15 cellular contexts compared by ENCODE assay signal in genomic region chr16:78957328-78958100, GRCh38.
DNase-seq lines count a peak whose midpoint lies in the region; ATAC-seq, FAIRE-seq and TF ChIP-seq lines count a peak whose summit lies in the region.
"Had no signal": no experiment of that assay in that cellular context is flagged by ENCODE, and none has a peak within 500 bp of the region (broad histone marks: within the 10 kb centered on the region; RNA-seq: fewer than 3 reads in every experiment).

No MANE protein-coding gene starts in this region.

- no peak overlapping the region; the same call in 1 of the 2 replicates for H2AFZ ChIP-seq in PC-9

- H3K36me3 ChIP-seq in PC-9 (ENCODE audit: low read depth) (no peaks in the 10 kb centered on the region), bronchial epithelial cell (ENCODE audit: control insufficient read depth, insufficient read depth, low read length) (no peaks in the 10 kb centered on the region), left lung (no peaks in the 10 kb centered on the region), transverse colon (no peaks in the 10 kb centered on the region)
- H3K36me3 ChIP-seq: BLaER1 had no signal

- DNase-seq in PC-9 (peak; percentile 24 to 64), bronchial epithelial cell (ENCODE audit: low read depth) (peak; percentile 27), kidney tubule cell (ENCODE audit: low spot score) (no peak), left lung (no peak), NCI-H2081 treated with DMSO at 0.1 percent for 48 hours (lab: John Stamatoyannopoulos, UW) (no peak), transverse colon (no peak)
- DNase-seq in stimulated activated CD4-positive, alpha-beta T cell treated with anti-CD3 and anti-CD28 coated beads, Interleukin-12 subunit alpha, Interleukin-12 subunit beta, amount 100 ng/mL, for 4 hours, result peak; percentile 8
- DNase-seq: cortex of kidney, midbrain, NCI-H146, SW 1271 had no signal

- no peak for FAIRE-seq in bronchial epithelial cell (lab: Jason Lieb, UNC)
- FAIRE-seq: GM12892 had no signal

- H3K9me2 ChIP-seq in PC-9 (ENCODE audit: insufficient read depth), result no peaks in the 10 kb centered on the region

- TF ChIP-seq POLR2A in transverse colon (IDR thresholded peaks at IDR 0.05), result no peak

- POLR2A ChIA-PET in PC-9 (lab: Charles Lee; ENCODE audit: unreplicated experiment), result no interaction called here

- TF ChIP-seq EP300 in transverse colon (IDR thresholded peaks at IDR 0.05; ENCODE audit: low read depth), result no peak

- WGBS in transverse colon (ENCODE audit: low coverage in 1 of 2), 2 donors, result 72 to 92% methylated on average over 5 to 15 of the region's 15 CpGs

- no peaks in the 10 kb centered on the region for H4K20me1 ChIP-seq in PC-9 (ENCODE audit: insufficient read depth)
- H4K20me1 ChIP-seq: BLaER1 had no signal

- no peaks in the 10 kb centered on the region for H3K9me3 ChIP-seq in PC-9 (ENCODE audit: insufficient read depth, low read depth)
- H3K9me3 ChIP-seq in left lung, result no peaks in the 10 kb centered on the region
- no peaks in the 10 kb centered on the region for H3K9me3 ChIP-seq in transverse colon
- H3K9me3 ChIP-seq: BLaER1 had no signal

- TF ChIP-seq CTCF in PC-9 (conservative IDR thresholded peaks at IDR 0.05) (no peak), bronchial epithelial cell (IDR thresholded peaks at IDR 0.05; ENCODE audit: insufficient read depth, low read length, severe bottlenecking) (no peak), left lung (IDR thresholded peaks at IDR 0.05) (no peak), transverse colon (IDR thresholded peaks at IDR 0.05) (no peak)

- H3K27me3 ChIP-seq in PC-9 (ENCODE audit: insufficient read depth, low read depth) (no peaks in the 10 kb centered on the region), bronchial epithelial cell (ENCODE audit: control insufficient read depth, insufficient read depth, low read length) (no peaks in the 10 kb centered on the region), left lung (no peaks in the 10 kb centered on the region), transverse colon (no peaks in the 10 kb centered on the region)
- H3K27me3 ChIP-seq: BLaER1 had no signal

- CTCF ChIA-PET in PC-9 (lab: Charles Lee), result no interaction called here

- H3K27ac ChIP-seq in PC-9 (peak overlapping the region; percentile 35), left lung (no peak overlapping the region), transverse colon (no peak overlapping the region)
- H3K27ac ChIP-seq: BLaER1, KMS-11 had no signal

- H3K4me3 ChIP-seq in PC-9, result peak overlapping the region; percentile 17; the same call in 1 of the 2 replicates
- no peak overlapping the region for H3K4me3 ChIP-seq in bronchial epithelial cell (ENCODE audit: low read depth, low read length)
- no peak overlapping the region for H3K4me3 ChIP-seq in left lung
- H3K4me3 ChIP-seq in transverse colon, result no peak overlapping the region
- H3K4me3 ChIP-seq: BLaER1 had no signal

- in situ Hi-C loops in transverse colon (cut with MboI; ENCODE audit: low pct_ligation_motif_present in 1 of 4, low pct_unique_long_range_greater_than_20kb in 1 of 4, low sequenced_read_pairs in 3 of 4), result no loop called here

- H3K4me2 ChIP-seq in PC-9, result peak overlapping the region; percentile 66
- H3K4me2 ChIP-seq: BLaER1, KMS-11 had no signal

- intact Hi-C loops in PC-9 (cut with micrococcal nuclease; ENCODE audit: unreplicated experiment), result no loop called here
- intact Hi-C loops in left lung (cut with DNase I), result no loop called here
- intact Hi-C loops in transverse colon (cut with DNase I; ENCODE audit: low total_unique reads), result no loop called here

- ATAC-seq in GM18868 (IDR thresholded peaks at IDR 0.05; ENCODE audit: unreplicated experiment) (peak; percentile 45), left lung (no peak)

- no TSS peak for BruUV-seq in PC-9 (replicated peaks; lab: Mats Ljungman, UMichigan)

- H3K79me2 ChIP-seq in PC-9 (ENCODE audit: low read depth), result no peaks in the 10 kb centered on the region

- H3K4me1 ChIP-seq in PC-9 (replicated peaks; ENCODE audit: insufficient read depth) (0 out of 2 replicates have a peak, but pooled peaks cover 10% of the 10 kb centered on the region), left lung (no peaks in the 10 kb centered on the region), transverse colon (no peaks in the 10 kb centered on the region)

- no peaks in the 10 kb centered on the region for H3F3A ChIP-seq in PC-9 (ENCODE audit: insufficient read depth, low read depth)

Comparison
In these comparisons a context has a peak if more than half of its experiments do, and no peak if none do; other contexts are left out.
1. DNase-seq: peak in PC-9 (2 of 2), bronchial epithelial cell (single experiment) and stimulated activated CD4-positive, alpha-beta T cell treated with anti-CD3 and anti-CD28 coated beads, Interleukin-12 subunit alpha, Interleukin-12 subunit beta, amount 100 ng/mL, for 4 hours (single experiment); none in kidney tubule cell (single experiment), left lung (0 of 2), NCI-H2081 treated with DMSO at 0.1 percent for 48 hours (single experiment) and transverse colon (single experiment).